9 cellular contexts compared by ENCODE assay signal in genomic region chr1:11858968-11859871, GRCh38.
DNase-seq lines count a peak whose midpoint lies in the region; ATAC-seq and TF ChIP-seq lines count a peak whose summit lies in the region.
"Had no signal": no experiment of that assay in that cellular context is flagged by ENCODE, and none has a peak within 500 bp of the region (broad histone marks: within the 10 kb centered on the region; RNA-seq: fewer than 3 reads in every experiment).

No MANE protein-coding gene starts in this region.

- no peaks in the 10 kb centered on the region for H3K36me3 ChIP-seq in BLaER1

- peaks cover 28% of the 10 kb centered on the region for H3K27me3 Mint-ChIP-seq in memory B cell

- peak overlapping the region; percentile 59 for H3K4me2 ChIP-seq in BLaER1

- DNase-seq in HuH-7.5 (ENCODE audit: low spot score) (peak; percentile 74), choroid plexus epithelial cell (ENCODE audit: low read depth) (peak; percentile 67), memory B cell (ENCODE audit: low spot score in 2 of 2) (peak; percentile 70 to 74), COLO668 (lab: John Stamatoyannopoulos, UW; ENCODE audit: unreplicated experiment) (no peak)
- peak; percentile 25 to 44 for DNase-seq in stimulated activated CD8-positive, alpha-beta memory T cell treated with anti-CD3 and anti-CD28 coated beads, Interleukin-7, amount 100 ng/mL, for 1 hour (ENCODE audit: low read depth in 2 of 2)

- no peaks in the 10 kb centered on the region for H3K9me3 ChIP-seq in BLaER1

- peaks cover 27% of the 10 kb centered on the region; the same call in 1 of the 2 replicates for H4K20me1 ChIP-seq in BLaER1

- peak; percentile 34 to 57 for ATAC-seq in activated CD4-positive, CD25-positive, alpha-beta regulatory T cell treated with anti-CD3 and anti-CD28 coated beads, Interleukin-2, amount 50 U/mL, for 24 hours
- ATAC-seq in memory B cell (ENCODE audit: low read depth) (peak; percentile 90), HG03095 (IDR thresholded peaks at IDR 0.05; ENCODE audit: unreplicated experiment) (no peak)

- no peaks in the 10 kb centered on the region for H3K36me3 Mint-ChIP-seq in memory B cell

- H3K4me3 Mint-ChIP-seq in memory B cell = no peak overlapping the region
- H3K4me3 Mint-ChIP-seq: stimulated activated naive CD8-positive, alpha-beta T cell treated with anti-CD3 and anti-CD28 coated beads, Interleukin-15, Interleukin-2, amounts not matched to agents 100 ng/mL and 50 ng/mL, for 24 hours had no signal

- peaks cover 18% of the 10 kb centered on the region for H3K27me3 ChIP-seq in BLaER1

- peaks cover 32% of the 10 kb centered on the region for H3K4me1 ChIP-seq in BLaER1

- peak; percentile 46 for TF ChIP-seq CTCF in choroid plexus epithelial cell (conservative IDR thresholded peaks at IDR 0.05; ENCODE audit: low read depth, low read length)

- no peak overlapping the region for H3K27ac Mint-ChIP-seq in memory B cell
- H3K27ac Mint-ChIP-seq: stimulated activated naive CD8-positive, alpha-beta T cell treated with anti-CD3 and anti-CD28 coated beads, Interleukin-15, Interleukin-2, amounts not matched to agents 100 ng/mL and 50 ng/mL, for 24 hours had no signal

- H3K4me3 ChIP-seq in BLaER1 = no peak overlapping the region
- H3K4me3 ChIP-seq in choroid plexus epithelial cell (ENCODE audit: low read depth, low read length) = no peak overlapping the region

- H3K9me3 Mint-ChIP-seq in memory B cell = no peaks in the 10 kb centered on the region
- H3K9me3 Mint-ChIP-seq: stimulated activated naive CD8-positive, alpha-beta T cell treated with anti-CD3 and anti-CD28 coated beads, Interleukin-15, Interleukin-2, amounts not matched to agents 100 ng/mL and 50 ng/mL, for 24 hours had no signal

- no peak overlapping the region for H3K27ac ChIP-seq in BLaER1

- H3K4me1 Mint-ChIP-seq in memory B cell = no peaks in the 10 kb centered on the region

- no peak overlapping the region for H3K9ac ChIP-seq in BLaER1
